8 cellular contexts compared by ENCODE assay signal in the genomic region with DNA sequence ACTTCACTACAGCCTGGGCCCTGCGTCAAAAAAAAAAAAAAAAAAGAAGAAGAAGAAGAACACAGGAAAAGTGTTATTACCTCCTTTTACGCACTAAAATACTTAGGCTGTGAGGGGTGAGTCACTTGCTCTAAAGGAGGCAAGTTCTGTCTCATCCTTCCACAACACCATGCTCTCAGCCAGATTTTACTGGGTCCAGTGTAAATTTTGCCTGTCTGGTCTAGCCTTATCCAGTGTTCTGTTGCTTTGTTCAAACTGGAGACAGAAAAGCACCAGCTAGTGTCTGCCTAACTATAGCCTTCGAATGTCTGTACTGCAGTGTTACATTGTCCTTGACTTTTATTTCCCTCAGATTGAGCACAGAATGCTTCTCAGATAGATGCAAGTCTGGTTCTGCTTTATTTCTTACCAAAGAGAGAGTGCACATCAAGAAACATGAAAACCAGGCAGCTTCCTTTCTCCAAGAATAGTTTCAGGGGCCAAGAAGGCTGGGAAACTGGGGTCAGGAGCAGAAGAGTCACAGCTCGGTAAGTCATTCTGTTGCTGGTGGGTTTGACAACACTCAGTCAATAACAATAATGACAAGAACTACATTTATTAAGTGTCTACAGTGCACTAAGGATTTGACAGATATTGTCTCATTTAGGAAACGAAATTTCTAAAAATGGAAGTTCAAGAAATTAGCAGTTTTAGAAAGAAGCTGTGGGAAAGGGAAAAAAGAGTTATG. TPM values are rescaled to one million over a fixed set of nuclear protein-coding genes. Genes with fewer than 3 reads are reported as not detected.
DNase-seq lines count a peak whose midpoint lies in the region; ATAC-seq and TF ChIP-seq lines count a peak whose summit lies in the region.

No MANE protein-coding gene starts in this region.

- H3K4me3 ChIP-seq in AG09309 (ENCODE audit: control insufficient read depth, low read depth, low read length) = no peak overlapping the region
- no peak overlapping the region for H3K4me3 ChIP-seq in fibroblast of mammary gland (ENCODE audit: control insufficient read depth, low read depth, low read length)

- no peaks in the 10 kb centered on the region for H3K9me3 Mint-ChIP-seq in T-helper 2 cell treated with Interferon-gamma antibody and Interleukin-4, amounts not matched to agents 5 μg/mL and 100 μg/mL, for 36 hours

- peaks cover 6% of the 10 kb centered on the region for H3K4me1 Mint-ChIP-seq in T-helper 2 cell treated with Interferon-gamma antibody and Interleukin-4, amounts not matched to agents 5 μg/mL and 100 μg/mL, for 36 hours (ENCODE audit: low read depth)

- no peak for TF ChIP-seq CTCF in AG09309 (IDR thresholded peaks at IDR 0.05; ENCODE audit: control insufficient read depth, insufficient read depth, low read depth, low read length, missing control alignments)
- no peak for TF ChIP-seq CTCF in fibroblast of mammary gland (conservative IDR thresholded peaks at IDR 0.05; ENCODE audit: control insufficient read depth, insufficient read depth, low read depth, low read length)

- H3K27ac Mint-ChIP-seq in T-helper 2 cell treated with Interferon-gamma antibody and Interleukin-4, amounts not matched to agents 5 μg/mL and 100 μg/mL, for 36 hours = no peak overlapping the region

- no peaks in the 10 kb centered on the region for H3K36me3 Mint-ChIP-seq in T-helper 2 cell treated with Interferon-gamma antibody and Interleukin-4, amounts not matched to agents 5 μg/mL and 100 μg/mL, for 36 hours (ENCODE audit: low read depth)

- peak; percentile 44 for ATAC-seq in GM21360 (IDR thresholded peaks at IDR 0.05; ENCODE audit: unreplicated experiment)
- ATAC-seq in HG03520 (IDR thresholded peaks at IDR 0.05; ENCODE audit: unreplicated experiment) = peak; percentile 43

- peaks cover 38% of the 10 kb centered on the region for H3K27me3 Mint-ChIP-seq in T-helper 2 cell treated with Interferon-gamma antibody and Interleukin-4, amounts not matched to agents 5 μg/mL and 100 μg/mL, for 36 hours (ENCODE audit: low read depth)

- no peak overlapping the region for H3K4me3 Mint-ChIP-seq in T-helper 2 cell treated with Interferon-gamma antibody and Interleukin-4, amounts not matched to agents 5 μg/mL and 100 μg/mL, for 36 hours

- peak; percentile 13 for DNase-seq in AG09309 (ENCODE audit: low read depth)
- peak; percentile 69 for DNase-seq in fibroblast of mammary gland (ENCODE audit: low read depth)
- no peak for DNase-seq in NCI-H1092 treated with DMSO at 0.1 percent for 48 hours (lab: John Stamatoyannopoulos, UW)
- no peak for DNase-seq in T-helper 2 cell treated with Interferon-gamma antibody and Interleukin-4, amounts not matched to agents 5 μg/mL and 100 μg/mL, for 36 hours (ENCODE audit: low spot score)
- DNase-seq in SK-N-DZ (ENCODE audit: low spot score) = no peak
- no peak for DNase-seq in epidermal melanocyte (ENCODE audit: insufficient read length, low spot score)

RNA-seq across cellular contexts. Expression of gene MSGN1, which starts 3.1 kb away (rescaled TPM):
- polyA plus RNA-seq in SK-N-DZ (2014; cell fraction: cytosol; rRNA removed) = not detected in 2 replicates
- polyA plus RNA-seq in SK-N-DZ (2014; cell fraction: nucleus; rRNA removed) = not detected in 2 replicates

RNA-seq across cellular contexts. Expression of gene GEN1, which starts 59.2 kb away (rescaled TPM):
- 16.0 and 30.4 TPM in 2 replicates for polyA plus RNA-seq in SK-N-DZ (2014; cell fraction: cytosol; rRNA removed)
- polyA plus RNA-seq in SK-N-DZ (2014; cell fraction: nucleus; rRNA removed) = 50.3 and 61.7 TPM in 2 replicates

RNA-seq across cellular contexts. Expression of gene SMC6, which starts 59.6 kb away (rescaled TPM):
- 20.6 and 27.3 TPM in 2 replicates for polyA plus RNA-seq in SK-N-DZ (2014; cell fraction: cytosol; rRNA removed)
- polyA plus RNA-seq in SK-N-DZ (2014; cell fraction: nucleus; rRNA removed) = 30.5 and 34.9 TPM in 2 replicates

Comparison
In these comparisons a context has a peak if more than half of its experiments do, and no peak if none do; other contexts are left out.
1. DNase-seq: peak in AG09309 (single experiment) and fibroblast of mammary gland (single experiment); none in NCI-H1092 treated with DMSO at 0.1 percent for 48 hours (single experiment), T-helper 2 cell treated with Interferon-gamma antibody and Interleukin-4, amounts not matched to agents 5 μg/mL and 100 μg/mL, for 36 hours (single experiment), SK-N-DZ (single experiment) and epidermal melanocyte (single experiment).